ENCODE assay signal across 31 cellular contexts in the genomic region with DNA sequence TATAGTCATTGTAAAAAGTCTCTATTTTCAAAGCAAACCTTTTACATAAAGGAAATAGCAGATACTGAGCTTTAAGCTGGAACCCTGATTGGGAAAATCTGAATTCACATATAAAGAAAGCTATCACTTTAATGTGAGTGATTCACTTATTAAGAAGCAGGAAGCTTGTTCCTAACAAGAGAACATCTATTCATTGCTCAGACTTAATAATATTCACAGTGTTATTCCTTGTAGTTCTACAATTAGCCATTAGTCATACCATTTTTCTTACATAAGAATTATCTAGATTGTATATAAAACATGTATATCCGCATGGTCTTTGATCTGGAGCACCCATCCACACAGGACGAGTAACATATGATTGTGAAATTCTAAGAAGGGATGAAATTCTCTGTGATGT.
DNase-seq lines count a peak whose midpoint lies in the region; ATAC-seq, FAIRE-seq and TF ChIP-seq lines count a peak whose summit lies in the region.
"Had no signal": no experiment of that assay in that cellular context is flagged by ENCODE, and none has a peak within 500 bp of the region (broad histone marks: within the 10 kb centered on the region; RNA-seq: fewer than 3 reads in every experiment).

No MANE protein-coding gene starts in this region.

- H3K36me3 ChIP-seq in bronchial epithelial cell (ENCODE audit: control insufficient read depth, insufficient read depth, low read length) = no peaks in the 10 kb centered on the region
- H3K36me3 ChIP-seq: BE2C, gastroesophageal sphincter, neutrophil, Peyer's patch had no signal

- no peak for TF ChIP-seq CTCF in bronchial epithelial cell (IDR thresholded peaks at IDR 0.05; ENCODE audit: insufficient read depth, low read length, severe bottlenecking)

- H3K27me3 ChIP-seq in bronchial epithelial cell (ENCODE audit: control insufficient read depth, insufficient read depth, low read length) = peaks cover 2% of the 10 kb centered on the region
- H3K27me3 ChIP-seq: body of pancreas, hepatocyte, Peyer's patch had no signal

- no peak for FAIRE-seq in bronchial epithelial cell (lab: Jason Lieb, UNC)
- FAIRE-seq: A204.1, G401.6, small intestine had no signal

- peak; percentile 26 for DNase-seq in AG08396 (ENCODE audit: low spot score)
- DNase-seq in HPDE6-E6E7 (ENCODE audit: extremely low spot score) = peak; percentile 47
- peak; percentile 89 for DNase-seq in bronchial epithelial cell (ENCODE audit: low read depth)
- DNase-seq in foreskin melanocyte = peak; percentile 71
- no peak for DNase-seq in NCI-H146 treated with DMSO at 0.1 percent for 48 hours (lab: John Stamatoyannopoulos, UW; ENCODE audit: unreplicated experiment)
- no peak for DNase-seq in islet precursor cell
- DNase-seq: activated B cell treated with CpG ODN at 0.5 μM for 24 hours; activated CD8-positive, alpha-beta memory T cell treated with anti-CD3 and anti-CD28 coated beads, Interleukin-2, amount 10 ng/mL, durations not matched to agents 7 days and 5 days; activated naive CD4-positive, alpha-beta T cell; activated T-cell treated with anti-CD3 and anti-CD28 coated beads, Interleukin-2, amount 50 U/mL, for 48 hours; BE2C; body of pancreas; erythroblast; left ventricle myocardium superior; naive B cell; NCI-H1092 treated with DMSO at 0.1 percent for 48 hours; NCI-H2029; NCI-H526; Peyer's patch; small intestine; stimulated activated CD4-positive, alpha-beta T cell treated with anti-CD3 and anti-CD28 coated beads, Interleukin-1b, Interleukin-23, amount 100 ng/mL, for 48 hours; T-helper 1 cell; trophoblast cell had no signal

- H3K4me3 ChIP-seq in bronchial epithelial cell (ENCODE audit: low read depth, low read length) = no peak overlapping the region
- H3K4me3 ChIP-seq: body of pancreas, gastroesophageal sphincter, hepatocyte, Peyer's patch had no signal

- ATAC-seq in HG02981 (IDR thresholded peaks at IDR 0.05; ENCODE audit: unreplicated experiment) (no peak), GM21360 (IDR thresholded peaks at IDR 0.05; ENCODE audit: unreplicated experiment) (no peak)
- ATAC-seq: activated CD8-positive, alpha-beta memory T cell treated with anti-CD3 and anti-CD28 coated beads, Interleukin-2, amount 10 ng/mL, durations not matched to agents 7 days and 5 days; body of pancreas; gastroesophageal sphincter; HCT116; left ventricle myocardium superior had no signal

Comparison
In these comparisons a context has a peak if more than half of its experiments do, and no peak if none do; other contexts are left out.
1. DNase-seq: peak in AG08396 (single experiment), HPDE6-E6E7 (single experiment), bronchial epithelial cell (single experiment) and foreskin melanocyte (single experiment); none in NCI-H146 treated with DMSO at 0.1 percent for 48 hours (single experiment) and islet precursor cell (single experiment).